ENCODE assay signal across 8 cellular contexts in the genomic region with DNA sequence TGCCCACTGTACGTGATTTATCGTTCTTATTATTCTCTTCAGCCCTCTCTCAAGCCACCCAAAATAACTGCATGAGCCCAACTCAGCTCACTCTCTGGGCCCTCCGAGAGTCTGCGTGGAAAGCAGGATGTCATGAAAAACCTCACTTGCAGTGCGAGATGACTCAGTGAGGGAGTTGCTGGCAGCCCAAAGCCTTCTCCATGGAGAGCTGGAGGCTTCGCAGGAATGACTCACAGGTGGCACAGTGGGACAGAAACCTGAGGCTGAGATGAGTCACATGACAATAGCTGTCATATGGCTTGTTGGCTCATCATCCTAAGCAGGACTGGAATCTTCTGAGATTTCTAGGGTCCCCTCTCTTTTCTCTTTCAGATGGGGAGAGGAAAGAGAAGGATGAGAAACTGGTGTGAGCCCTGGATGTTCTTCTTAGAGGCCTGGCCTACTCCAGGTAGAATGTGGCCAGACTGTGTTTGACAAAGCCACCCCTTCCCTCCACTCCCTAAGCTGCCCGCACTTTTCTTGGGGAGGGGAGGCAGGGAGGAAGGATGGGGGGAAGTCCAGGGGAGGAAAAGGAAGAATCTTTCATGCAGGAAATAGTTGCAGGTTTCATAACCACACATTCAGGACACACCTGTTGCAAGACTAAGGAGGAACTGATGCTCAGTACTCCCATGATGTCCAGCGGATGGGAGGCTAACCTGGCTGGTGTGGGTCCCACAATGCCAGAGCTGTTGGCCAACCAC.
DNase-seq lines count a peak whose midpoint lies in the region; ATAC-seq and TF ChIP-seq lines count a peak whose summit lies in the region.

No MANE protein-coding gene starts in this region.

- no peak for ATAC-seq in HG02763 (IDR thresholded peaks at IDR 0.05; ENCODE audit: unreplicated experiment)
- no peak for ATAC-seq in HG03342 (IDR thresholded peaks at IDR 0.05; ENCODE audit: unreplicated experiment)

- H3K4me3 ChIP-seq in fibroblast of pulmonary artery (replicated peaks; ENCODE audit: low read depth, low read length), result no peak overlapping the region

- no peak for TF ChIP-seq CTCF in fibroblast of pulmonary artery (IDR thresholded peaks at IDR 0.05; ENCODE audit: low read length, missing control alignments)

- DNase-seq in GM04503 (ENCODE audit: low read depth) (peak; percentile 73), RKO (ENCODE audit: low spot score) (peak; percentile 89), fibroblast of pulmonary artery (ENCODE audit: low read depth) (peak; percentile 39), NCI-H1092 treated with DMSO at 0.1 percent for 48 hours (lab: John Stamatoyannopoulos, UW) (no peak), KG1 (lab: John Stamatoyannopoulos, UW) (no peak)
- DNase-seq in stimulated activated CD4-positive, alpha-beta T cell treated with anti-CD3 and anti-CD28 coated beads, Interleukin-2, amount 100 ng/mL, for 24 hours, result peak; percentile 42 to 62

Comparison
In these comparisons a context has a peak if more than half of its experiments do, and no peak if none do; other contexts are left out.
1. DNase-seq: peak in GM04503 (single experiment), RKO (single experiment), fibroblast of pulmonary artery (single experiment) and stimulated activated CD4-positive, alpha-beta T cell treated with anti-CD3 and anti-CD28 coated beads, Interleukin-2, amount 100 ng/mL, for 24 hours (2 of 2); none in NCI-H1092 treated with DMSO at 0.1 percent for 48 hours (single experiment) and KG1 (single experiment).